In the genomic region with DNA sequence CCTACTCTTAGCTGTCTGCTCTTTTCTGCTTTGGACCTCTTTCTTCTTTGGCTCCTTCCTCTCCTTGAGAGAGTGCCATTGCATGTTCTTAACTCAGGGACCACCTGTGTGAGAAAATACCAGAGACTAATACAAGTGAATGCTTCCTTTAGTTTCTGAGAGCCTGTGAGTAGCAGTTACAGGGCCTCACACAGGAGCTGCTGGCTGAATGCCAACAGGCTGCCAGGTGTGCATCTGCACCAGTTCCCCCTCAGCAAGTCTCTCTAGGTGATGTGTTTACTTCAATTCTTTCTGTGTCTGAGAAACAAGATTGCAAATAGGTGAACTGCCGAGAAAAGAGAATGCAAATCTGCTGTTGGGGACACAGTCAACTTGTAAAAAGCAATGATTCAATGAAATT, we compare ENCODE assay signal across 13 cellular contexts.
DNase-seq lines count a peak whose midpoint lies in the region; ATAC-seq and TF ChIP-seq lines count a peak whose summit lies in the region.
"Had no signal": no experiment of that assay in that cellular context is flagged by ENCODE, and none has a peak within 500 bp of the region (broad histone marks: within the 10 kb centered on the region; RNA-seq: fewer than 3 reads in every experiment).

No MANE protein-coding gene starts in this region.

- no peak overlapping the region for H3K4me3 ChIP-seq in iPS-20b (ENCODE audit: low read length)
- H3K4me3 ChIP-seq: spleen had no signal

- peak overlapping the region; percentile 49 for H3K27ac ChIP-seq in iPS-20b (ENCODE audit: low read length)
- H3K27ac ChIP-seq in CD4-positive, alpha-beta T cell (ENCODE audit: low read depth, low read length), result no peak overlapping the region
- H3K27ac ChIP-seq: spleen had no signal

- peaks cover 5% of the 10 kb centered on the region for H3K27me3 Mint-ChIP-seq in nephron progenitor cell (ENCODE audit: low read depth, poor library complexity)
- no peaks in the 10 kb centered on the region for H3K27me3 Mint-ChIP-seq in CD4-positive, alpha-beta T cell
- H3K27me3 Mint-ChIP-seq: CD4-positive, alpha-beta memory T cell had no signal

- CTCF ChIA-PET in CD4-positive, alpha-beta T cell (lab: Charles Lee), result no interaction called here

- no peak overlapping the region; the same call in 1 of the 2 replicates for H3K9ac ChIP-seq in iPS-20b (ENCODE audit: low read depth, low read length)

- DNase-seq in NCI-H2029 (lab: John Stamatoyannopoulos, UW) (peak; percentile 100), nephron progenitor cell (no peak)
- no peak for DNase-seq in CD4-positive, alpha-beta T cell
- DNase-seq: CD4-positive, alpha-beta memory T cell; NCI-H1694 treated with DMSO at 0.1 percent for 48 hours; spleen had no signal

- H3K36me3 ChIP-seq in iPS-20b (ENCODE audit: insufficient read depth, low read depth, low read length), result no peaks in the 10 kb centered on the region
- H3K36me3 ChIP-seq: spleen had no signal

- H3K9me3 ChIP-seq in iPS-20b (ENCODE audit: insufficient read depth, low read depth, low read length), result no peaks in the 10 kb centered on the region
- H3K9me3 ChIP-seq in CD4-positive, alpha-beta T cell (ENCODE audit: control insufficient read depth, low read length), result no peaks in the 10 kb centered on the region
- H3K9me3 ChIP-seq: spleen had no signal

- POLR2A ChIA-PET in CD4-positive, alpha-beta T cell (lab: Charles Lee), result no interaction called here

- peaks cover 4% of the 10 kb centered on the region for H3K36me3 Mint-ChIP-seq in nephron progenitor cell (ENCODE audit: low read depth)
- no peaks in the 10 kb centered on the region for H3K36me3 Mint-ChIP-seq in CD4-positive, alpha-beta T cell (ENCODE audit: low read depth)
- H3K36me3 Mint-ChIP-seq: CD4-positive, alpha-beta memory T cell had no signal

- no peak overlapping the region for H3K27ac Mint-ChIP-seq in nephron progenitor cell
- H3K27ac Mint-ChIP-seq in CD4-positive, alpha-beta T cell, result no peak overlapping the region
- H3K27ac Mint-ChIP-seq: CD4-positive, alpha-beta memory T cell; stimulated activated naive CD8-positive, alpha-beta T cell treated with anti-CD3 and anti-CD28 coated beads, Interleukin-15, Interleukin-2, amounts not matched to agents 100 ng/mL and 50 ng/mL, for 24 hours had no signal

- intact Hi-C loops in CD4-positive, alpha-beta T cell (cut with DNase I, micrococcal nuclease), result no loop called here

- no peak overlapping the region for H3K4me3 Mint-ChIP-seq in nephron progenitor cell
- no peak overlapping the region for H3K4me3 Mint-ChIP-seq in CD4-positive, alpha-beta T cell
- H3K4me3 Mint-ChIP-seq: CD4-positive, alpha-beta memory T cell; central memory CD8-positive, alpha-beta T cell; stimulated activated naive CD8-positive, alpha-beta T cell treated with anti-CD3 and anti-CD28 coated beads, Interleukin-15, Interleukin-2, amounts not matched to agents 100 ng/mL and 50 ng/mL, for 24 hours had no signal

- peaks cover 24% of the 10 kb centered on the region for H3K4me1 Mint-ChIP-seq in nephron progenitor cell
- no peaks in the 10 kb centered on the region for H3K4me1 Mint-ChIP-seq in CD4-positive, alpha-beta T cell (ENCODE audit: low read depth)
- H3K4me1 Mint-ChIP-seq: central memory CD8-positive, alpha-beta T cell had no signal

- ATAC-seq in GM18511 (IDR thresholded peaks at IDR 0.05; ENCODE audit: unreplicated experiment), result peak; percentile 64
- peak; percentile 65 for ATAC-seq in HG02623 (IDR thresholded peaks at IDR 0.05; ENCODE audit: unreplicated experiment)
- no peak for ATAC-seq in HG03432 (IDR thresholded peaks at IDR 0.05; ENCODE audit: unreplicated experiment)
- no peak for ATAC-seq in CD4-positive, alpha-beta T cell (ENCODE audit: poor library complexity)
- no peak for ATAC-seq in HG03280 (IDR thresholded peaks at IDR 0.05; ENCODE audit: unreplicated experiment)

- no peaks in the 10 kb centered on the region for H3K9me3 Mint-ChIP-seq in nephron progenitor cell
- no peaks in the 10 kb centered on the region for H3K9me3 Mint-ChIP-seq in CD4-positive, alpha-beta T cell
- H3K9me3 Mint-ChIP-seq: CD4-positive, alpha-beta memory T cell; central memory CD8-positive, alpha-beta T cell; stimulated activated naive CD8-positive, alpha-beta T cell treated with anti-CD3 and anti-CD28 coated beads, Interleukin-15, Interleukin-2, amounts not matched to agents 100 ng/mL and 50 ng/mL, for 24 hours had no signal

- peaks cover 29% of the 10 kb centered on the region; the same call in 1 of the 2 replicates for H3K4me1 ChIP-seq in iPS-20b (ENCODE audit: insufficient read depth, low read length)
- H3K4me1 ChIP-seq: spleen had no signal

- H3K27me3 ChIP-seq in iPS-20b (ENCODE audit: insufficient read depth, low read length), result no peaks in the 10 kb centered on the region
- H3K27me3 ChIP-seq in CD4-positive, alpha-beta T cell (ENCODE audit: control insufficient read depth, insufficient read depth, low read length), result no peaks in the 10 kb centered on the region
- H3K27me3 ChIP-seq: spleen had no signal

- TF ChIP-seq CTCF in nephron progenitor cell (IDR thresholded peaks at IDR 0.05), result no peak
- no peak for TF ChIP-seq CTCF in CD4-positive, alpha-beta T cell (IDR thresholded peaks at IDR 0.05)

Comparison
In these comparisons a context has a peak if more than half of its experiments do, and no peak if none do; other contexts are left out.
1. ATAC-seq: peak in GM18511 (single experiment) and HG02623 (single experiment); none in HG03432 (single experiment), CD4-positive, alpha-beta T cell (single experiment) and HG03280 (single experiment).